Comparison of ENCODE assay signal across 8 cellular contexts in the genomic region with DNA sequence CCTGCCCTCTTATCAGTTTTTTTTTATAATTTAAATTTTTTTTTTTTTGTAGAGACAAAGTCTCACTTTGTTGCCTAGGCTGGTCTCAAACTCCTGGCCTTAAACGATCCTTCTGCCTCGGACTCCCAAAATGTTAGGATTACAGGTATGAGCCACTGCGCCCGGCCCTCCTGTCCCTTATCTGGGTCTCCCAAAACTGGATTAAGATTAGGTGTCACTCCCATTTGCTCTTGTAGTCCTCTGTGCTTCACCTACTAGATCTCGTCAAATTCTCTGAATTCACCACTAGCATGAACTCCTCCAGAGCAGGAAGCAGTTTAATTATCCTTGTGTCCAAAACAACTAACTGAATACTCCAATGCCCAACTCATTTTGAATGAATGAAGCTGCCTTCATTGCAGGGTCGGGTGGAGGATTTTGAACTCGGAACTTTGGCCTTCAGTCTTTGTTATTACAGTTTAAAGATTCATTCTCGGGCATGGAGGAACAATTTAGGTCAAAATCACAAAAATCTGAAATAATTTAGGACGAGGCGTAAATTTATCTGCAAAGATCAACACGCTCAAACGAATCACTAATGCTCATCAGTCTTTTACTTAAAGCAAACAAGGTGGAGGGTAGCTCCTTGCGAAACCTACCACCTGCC. TPM values are rescaled to one million over a fixed set of nuclear protein-coding genes. Genes with fewer than 3 reads are reported as not detected.
A peak's percentile ranks its signal among the peaks of the same experiment; 100 is the strongest.
DNase-seq lines count a peak whose midpoint lies in the region; ATAC-seq and FAIRE-seq lines count a peak whose summit lies in the region.

No MANE protein-coding gene starts in this region.

- ATAC-seq in activated CD4-positive, alpha-beta T cell treated with anti-CD3 and anti-CD28 coated beads for 36 hours = no peak
- ATAC-seq in activated T-helper 17 cell treated with anti-CD3 and anti-CD28 coated beads, Interleukin-2, amount 50 U/mL, for 72 hours (replicated peaks) = no peak
- ATAC-seq in GM21526 (IDR thresholded peaks at IDR 0.05; ENCODE audit: low FRiP score, unreplicated experiment) = no peak

- no peaks in the 10 kb centered on the region for H3K27me3 Mint-ChIP-seq in activated CD4-positive, alpha-beta T cell treated with anti-CD3 and anti-CD28 coated beads for 36 hours
- no peaks in the 10 kb centered on the region for H3K27me3 Mint-ChIP-seq in activated T-helper 17 cell treated with anti-CD3 and anti-CD28 coated beads, Interleukin-2, amount 50 U/mL, for 72 hours
- peaks cover 14 to 29% (median 22%) of the 10 kb centered on the region in 3 donors for H3K27me3 Mint-ChIP-seq in immature natural killer cell (ENCODE audit: low read depth in 3 of 3)

- H3K4me3 Mint-ChIP-seq in activated CD4-positive, alpha-beta T cell treated with anti-CD3 and anti-CD28 coated beads for 36 hours = peak overlapping the region; percentile 96
- peak overlapping the region; percentile 95 for H3K4me3 Mint-ChIP-seq in activated T-helper 17 cell treated with anti-CD3 and anti-CD28 coated beads, Interleukin-2, amount 50 U/mL, for 72 hours
- peak overlapping the region; percentile 77 to 89 (median 86) for H3K4me3 Mint-ChIP-seq in immature natural killer cell

- FAIRE-seq in HTR-8/SVneo (lab: Jason Lieb, UNC) = no peak

- CTCF ChIA-PET in activated CD4-positive, alpha-beta T cell treated with anti-CD3 and anti-CD28 coated beads for 36 hours (lab: Charles Lee) = interaction anchor here (0.7 to 1.5 kb wide), 6 partner anchors 24 to 123 kb away, joined by 3 to 4 read pairs (median 3); partner anchors contain the start of gene TUFM

- intact Hi-C loops in activated CD4-positive, alpha-beta T cell treated with anti-CD3 and anti-CD28 coated beads for 36 hours (cut with DNase I, micrococcal nuclease) = loop anchor here (1.0 to 10.0 kb wide), 15 partner anchors 41 to 1837 kb away; partner anchors contain the start of genes CLN3 (in 1 of the 2), FBRS (in 1 of the 2), INO80E (in 1 of the 2) and MYL11 (in 1 of the 2)

- H3K36me3 Mint-ChIP-seq in activated CD4-positive, alpha-beta T cell treated with anti-CD3 and anti-CD28 coated beads for 36 hours (ENCODE audit: low read depth) = peaks cover 33% of the 10 kb centered on the region
- H3K36me3 Mint-ChIP-seq in activated T-helper 17 cell treated with anti-CD3 and anti-CD28 coated beads, Interleukin-2, amount 50 U/mL, for 72 hours (ENCODE audit: low read depth) = peaks cover 60% of the 10 kb centered on the region
- peaks cover 7 to 15% (median 12%) of the 10 kb centered on the region in 3 donors for H3K36me3 Mint-ChIP-seq in immature natural killer cell

- POLR2A ChIA-PET in activated CD4-positive, alpha-beta T cell treated with anti-CD3 and anti-CD28 coated beads for 36 hours (lab: Charles Lee) = interaction anchor here (0.5 to 4.3 kb wide), 8 partner anchors 15 to 1151 kb away, joined by 3 to 33 read pairs (median 6); partner anchors contain the start of genes NFATC2IP, SH2B1, TAOK2 and TUFM

- H3K9me3 Mint-ChIP-seq in activated CD4-positive, alpha-beta T cell treated with anti-CD3 and anti-CD28 coated beads for 36 hours (ENCODE audit: low read depth) = no peaks in the 10 kb centered on the region
- no peaks in the 10 kb centered on the region for H3K9me3 Mint-ChIP-seq in activated T-helper 17 cell treated with anti-CD3 and anti-CD28 coated beads, Interleukin-2, amount 50 U/mL, for 72 hours
- H3K9me3 Mint-ChIP-seq in immature natural killer cell = no peaks in the 10 kb centered on the region

- peaks cover 37% of the 10 kb centered on the region for H3K4me1 Mint-ChIP-seq in activated CD4-positive, alpha-beta T cell treated with anti-CD3 and anti-CD28 coated beads for 36 hours
- H3K4me1 Mint-ChIP-seq in activated T-helper 17 cell treated with anti-CD3 and anti-CD28 coated beads, Interleukin-2, amount 50 U/mL, for 72 hours = peaks cover 36% of the 10 kb centered on the region
- H3K4me1 Mint-ChIP-seq in immature natural killer cell = peaks cover 43 to 46% of the 10 kb centered on the region in 2 donors

- no peak for DNase-seq in activated CD4-positive, alpha-beta T cell treated with anti-CD3 and anti-CD28 coated beads for 36 hours
- DNase-seq in activated CD4-positive, alpha-beta T cell treated with anti-CD3 and anti-CD28 coated beads, Interleukin-2, amount 50 U/mL, for 4 hours = no peak
- DNase-seq in immature natural killer cell (no peak), superior temporal gyrus (ENCODE audit: extremely low spot score) (peak; percentile 17), HTR-8/SVneo (ENCODE audit: insufficient read length, low spot score) (no peak), middle frontal gyrus (ENCODE audit: extremely low spot score, low spot score) (no peak)

- H3K27ac Mint-ChIP-seq in activated CD4-positive, alpha-beta T cell treated with anti-CD3 and anti-CD28 coated beads for 36 hours = peak overlapping the region; percentile 88
- H3K27ac Mint-ChIP-seq in activated T-helper 17 cell treated with anti-CD3 and anti-CD28 coated beads, Interleukin-2, amount 50 U/mL, for 72 hours = peak overlapping the region; percentile 97
- peak overlapping the region; percentile 80 to 93 (median 84) for H3K27ac Mint-ChIP-seq in immature natural killer cell

RNA-seq across cellular contexts. Expression of gene ATXN2L, which starts 0.8 kb away (rescaled TPM):
- 100 to 1,000 TPM; 298 to 319 TPM for total RNA-seq in activated CD4-positive, alpha-beta T cell treated with anti-CD3 and anti-CD28 coated beads for 36 hours
- 100 to 1,000 TPM; 246 to 339 TPM for total RNA-seq in activated T-helper 17 cell treated with anti-CD3 and anti-CD28 coated beads, Interleukin-2, amount 50 U/mL, for 72 hours
- polyA plus RNA-seq in immature natural killer cell = 10 to 100 TPM in 1 of 3 donors, 1 to 10 TPM in 2; 3.0 to 28.5 (median 9.7) TPM

RNA-seq across cellular contexts. Expression of gene TUFM, which starts 24.2 kb away (rescaled TPM):
- 100 to 1,000 TPM; 224 to 241 TPM for total RNA-seq in activated CD4-positive, alpha-beta T cell treated with anti-CD3 and anti-CD28 coated beads for 36 hours
- total RNA-seq in activated T-helper 17 cell treated with anti-CD3 and anti-CD28 coated beads, Interleukin-2, amount 50 U/mL, for 72 hours = 100 to 1,000 TPM; 140 to 291 TPM
- polyA plus RNA-seq in immature natural killer cell = 100 to 1,000 TPM; 149 to 206 (median 153) TPM

RNA-seq across cellular contexts. Expression of gene SH2B1, which starts 41.6 kb away (rescaled TPM):
- total RNA-seq in activated CD4-positive, alpha-beta T cell treated with anti-CD3 and anti-CD28 coated beads for 36 hours = 10 to 100 TPM; 34.8 to 49.4 TPM
- 10 to 100 TPM; 45.0 to 46.4 TPM for total RNA-seq in activated T-helper 17 cell treated with anti-CD3 and anti-CD28 coated beads, Interleukin-2, amount 50 U/mL, for 72 hours
- polyA plus RNA-seq in immature natural killer cell = 1 to 10 TPM; 1.4 to 3.0 (median 1.6) TPM

RNA-seq across cellular contexts. Expression of gene ATP2A1, which starts 56.3 kb away (rescaled TPM):
- 1 to 10 TPM; 2.8 to 3.4 TPM for total RNA-seq in activated CD4-positive, alpha-beta T cell treated with anti-CD3 and anti-CD28 coated beads for 36 hours
- 1 to 10 TPM; 2.2 to 3.1 TPM for total RNA-seq in activated T-helper 17 cell treated with anti-CD3 and anti-CD28 coated beads, Interleukin-2, amount 50 U/mL, for 72 hours
- under 1 TPM in 1 of 3 donors, not detected in 2; 0.31 TPM for polyA plus RNA-seq in immature natural killer cell
